ENCODE assay signal across 8 cellular contexts in genomic region chr17:82592289-82592683, GRCh38. TPM values are rescaled to one million over a fixed set of nuclear protein-coding genes. Genes with fewer than 3 reads are reported as not detected.
A peak's percentile ranks its signal among the peaks of the same experiment; 100 is the strongest.
DNase-seq lines count a peak whose midpoint lies in the region; ATAC-seq and TF ChIP-seq lines count a peak whose summit lies in the region.

No MANE protein-coding gene starts in this region.

- no peak for TF ChIP-seq POLR2A in body of pancreas (IDR thresholded peaks at IDR 0.05)
- no peak for TF ChIP-seq POLR2A in transverse colon (IDR thresholded peaks at IDR 0.05)

- intact Hi-C loops in activated CD4-positive, alpha-beta T cell treated with anti-CD3 and anti-CD28 coated beads for 36 hours (cut with DNase I, micrococcal nuclease): loop anchor here in 1 of 2 experiments (5.0 kb wide), 1 partner anchor 55 kb away; the partner anchor contains the start of gene WDR45B
- intact Hi-C loops in body of pancreas (cut with DNase I) (no loop called here), transverse colon (cut with DNase I; ENCODE audit: low total_unique reads) (no loop called here)

- no peak for DNase-seq in activated CD4-positive, alpha-beta T cell treated with anti-CD3 and anti-CD28 coated beads for 36 hours
- DNase-seq in activated CD4-positive, alpha-beta T cell treated with anti-CD3 and anti-CD28 coated beads for 1 hour: no peak
- DNase-seq in body of pancreas: peak in 1 of 4 donors; percentile 20
- DNase-seq in lung (ENCODE audit: low spot score): peak; percentile 63
- DNase-seq in transverse colon: peak; percentile 50
- no peak for DNase-seq in NCI-H1092 treated with DMSO at 0.1 percent for 48 hours (lab: John Stamatoyannopoulos, UW)

- 38 to 48% methylated on average over 8 of the region's 8 CpGs for WGBS in body of pancreas, 2 donors
- WGBS in lung, 2 donors: 28 to 34% methylated on average over 8 of the region's 8 CpGs
- 43 to 47% methylated on average over 3 to 8 of the region's 8 CpGs for WGBS in transverse colon (ENCODE audit: low coverage in 1 of 2), 2 donors

- H3K27me3 Mint-ChIP-seq in activated CD4-positive, alpha-beta T cell treated with anti-CD3 and anti-CD28 coated beads for 36 hours: no peaks in the 10 kb centered on the region

- H3K4me3 ChIP-seq in body of pancreas (no peak overlapping the region), lung (no peak overlapping the region), transverse colon (peak overlapping the region in 1 of 4 donors; percentile 57)

- peaks cover 51% of the 10 kb centered on the region for H3K4me1 Mint-ChIP-seq in activated CD4-positive, alpha-beta T cell treated with anti-CD3 and anti-CD28 coated beads for 36 hours

- ATAC-seq in activated CD4-positive, alpha-beta T cell treated with anti-CD3 and anti-CD28 coated beads for 36 hours: peak; percentile 7
- ATAC-seq in body of pancreas (no peak), lung (ENCODE audit: insufficient read depth, low FRiP score) (peak; percentile 31), HG03159 (IDR thresholded peaks at IDR 0.05; ENCODE audit: unreplicated experiment) (no peak), GM18502 (IDR thresholded peaks at IDR 0.05; ENCODE audit: poor library complexity, unreplicated experiment) (no peak)

- H3K27ac Mint-ChIP-seq in activated CD4-positive, alpha-beta T cell treated with anti-CD3 and anti-CD28 coated beads for 36 hours: peak overlapping the region; percentile 98

- H3K9me3 ChIP-seq in body of pancreas: no peaks in the 10 kb centered on the region
- H3K9me3 ChIP-seq in lung (ENCODE audit: control insufficient read depth in 2 of 2, insufficient read depth in 1 of 2, low read length in 1 of 2): no peaks in the 10 kb centered on the region
- H3K9me3 ChIP-seq in transverse colon: no peaks in the 10 kb centered on the region

- no peak for TF ChIP-seq EP300 in transverse colon (IDR thresholded peaks at IDR 0.05; ENCODE audit: low read depth)

- H3K36me3 ChIP-seq in body of pancreas (replicated peaks in 1 of 2; ENCODE audit: insufficient read depth in 1 of 2, low read depth in 2 of 2) (peaks cover 0 to 6% of the 10 kb centered on the region in 2 donors), lung (ENCODE audit: control insufficient read depth in 2 of 2, insufficient read depth in 2 of 2, low read length in 2 of 2) (peaks cover 0 to 33% of the 10 kb centered on the region in 2 donors), transverse colon (peaks cover 0 to 8% (median 2%) of the 10 kb centered on the region in 4 donors)

- H3K4me1 ChIP-seq in body of pancreas: peaks cover 27% of the 10 kb centered on the region
- peaks cover 0 to 20% of the 10 kb centered on the region in 2 donors for H3K4me1 ChIP-seq in lung (ENCODE audit: control insufficient read depth in 2 of 2, insufficient read depth in 2 of 2, low read length in 2 of 2)
- peaks cover 18 to 63% (median 53%) of the 10 kb centered on the region in 4 donors for H3K4me1 ChIP-seq in transverse colon

- CTCF ChIA-PET in activated CD4-positive, alpha-beta T cell treated with anti-CD3 and anti-CD28 coated beads for 36 hours (lab: Charles Lee): interaction anchor here (1.4 to 1.6 kb wide), 2 partner anchors 22 to 38 kb away, joined by 3 to 4 read pairs; no protein-coding TSS in a partner anchor

- TF ChIP-seq CTCF in body of pancreas (IDR thresholded peaks at IDR 0.05) (no peak), lung (IDR thresholded peaks at IDR 0.05; ENCODE audit: control extremely low read depth, extremely low read depth) (no peak), transverse colon (IDR thresholded peaks at IDR 0.05) (peak in 1 of 5 experiments; percentile 15)

- H3K27ac ChIP-seq in body of pancreas (peak overlapping the region; percentile 79 to 97 (median 92)), lung (ENCODE audit: low read depth in 1 of 2, low read length in 1 of 2) (peak overlapping the region; percentile 65 to 94), transverse colon (peak overlapping the region; percentile 91 to 98 (median 94))

- H3K9me3 Mint-ChIP-seq in activated CD4-positive, alpha-beta T cell treated with anti-CD3 and anti-CD28 coated beads for 36 hours (ENCODE audit: low read depth): no peaks in the 10 kb centered on the region

- H3K27me3 ChIP-seq in body of pancreas (no peaks in the 10 kb centered on the region), lung (ENCODE audit: control insufficient read depth, insufficient read depth) (no peaks in the 10 kb centered on the region), transverse colon (no peaks in the 10 kb centered on the region)

- POLR2A ChIA-PET in activated CD4-positive, alpha-beta T cell treated with anti-CD3 and anti-CD28 coated beads for 36 hours (lab: Charles Lee): no interaction called here

- in situ Hi-C loops in transverse colon (cut with MboI; ENCODE audit: low pct_ligation_motif_present in 1 of 4, low pct_unique_long_range_greater_than_20kb in 1 of 4, low sequenced_read_pairs in 3 of 4): no loop called here

- H3K36me3 Mint-ChIP-seq in activated CD4-positive, alpha-beta T cell treated with anti-CD3 and anti-CD28 coated beads for 36 hours (ENCODE audit: low read depth): peaks cover 38% of the 10 kb centered on the region

- peak overlapping the region; percentile 71 for H3K4me3 Mint-ChIP-seq in activated CD4-positive, alpha-beta T cell treated with anti-CD3 and anti-CD28 coated beads for 36 hours

RNA-seq across cellular contexts. Expression of gene WDR45B, which starts 56.0 kb away (rescaled TPM):
- total RNA-seq in activated CD4-positive, alpha-beta T cell treated with anti-CD3 and anti-CD28 coated beads for 36 hours: 10 to 100 TPM; 74.1 to 74.8 TPM
- 10 to 100 TPM; 45.5 to 49.3 TPM for total RNA-seq in body of pancreas
- total RNA-seq in lung: 10 to 100 TPM; 63.2 to 92.8 TPM
- 10 to 100 TPM; 39.6 to 66.7 TPM for polyA plus RNA-seq in lung
- total RNA-seq in transverse colon: 100 to 1,000 TPM in 1 of 4 donors, 10 to 100 TPM in 3; 68.1 to 108 (median 83.6) TPM

Comparison
In these comparisons a context has a peak if more than half of its experiments do, and no peak if none do; other contexts are left out.
1. ATAC-seq: peak in activated CD4-positive, alpha-beta T cell treated with anti-CD3 and anti-CD28 coated beads for 36 hours (single experiment) and lung (single experiment); none in body of pancreas (single experiment), HG03159 (single experiment) and GM18502 (single experiment).
2. DNase-seq: peak in lung (single experiment) and transverse colon (single experiment); none in activated CD4-positive, alpha-beta T cell treated with anti-CD3 and anti-CD28 coated beads for 36 hours (single experiment), activated CD4-positive, alpha-beta T cell treated with anti-CD3 and anti-CD28 coated beads for 1 hour (single experiment) and NCI-H1092 treated with DMSO at 0.1 percent for 48 hours (single experiment).
3. Peak in every context shown above with its lines, with median percentiles within 50 percentile points of each other: H3K27ac ChIP-seq.